12 cellular contexts compared by ENCODE assay signal in genomic region chr12:112473056-112473455, GRCh38. TPM values are rescaled to one million over a fixed set of nuclear protein-coding genes. Genes with fewer than 3 reads are reported as not detected.
DNase-seq lines count a peak whose midpoint lies in the region; ATAC-seq, FAIRE-seq and TF ChIP-seq lines count a peak whose summit lies in the region.
"Had no signal": no experiment of that assay in that cellular context is flagged by ENCODE, and none has a peak within 500 bp of the region (broad histone marks: within the 10 kb centered on the region; RNA-seq: fewer than 3 reads in every experiment).

No MANE protein-coding gene starts in this region.

- H3K27me3 ChIP-seq in GM06990 (replicated peaks; ENCODE audit: control insufficient read depth, insufficient read depth, low read length) (no peaks in the 10 kb centered on the region), astrocyte (ENCODE audit: insufficient read depth, low read length) (no peaks in the 10 kb centered on the region), gastrocnemius medialis (no peaks in the 10 kb centered on the region)
- H3K27me3 ChIP-seq: ovary had no signal

- H3K9me3 ChIP-seq in astrocyte (ENCODE audit: insufficient read depth, low read depth, low read length) (no peaks in the 10 kb centered on the region), gastrocnemius medialis (no peaks in the 10 kb centered on the region)
- H3K9me3 ChIP-seq: ovary had no signal

- no peak overlapping the region for H2AFZ ChIP-seq in astrocyte (ENCODE audit: low read depth, low read length)

- H3K4me2 ChIP-seq in astrocyte (ENCODE audit: low read length), result no peak overlapping the region

- intact Hi-C loops in gastrocnemius medialis (cut with DNase I; ENCODE audit: low total_unique reads), result no loop called here

- H3K27me3 Mint-ChIP-seq in astrocyte (ENCODE audit: low read depth, unreplicated experiment), result no peaks in the 10 kb centered on the region

- H3K4me3 ChIP-seq in GM06990 (replicated peaks; ENCODE audit: low read depth, low read length), result no peak overlapping the region
- H3K4me3 ChIP-seq in astrocyte (ENCODE audit: insufficient read depth, low read depth, low read length), result no peak overlapping the region
- H3K4me3 ChIP-seq in gastrocnemius medialis, result no peak overlapping the region
- H3K4me3 ChIP-seq: ovary had no signal

- DNase-seq in GM06990 (ENCODE audit: extremely low read depth, insufficient read length), result no peak
- DNase-seq in KBM-7, result peak; percentile 14
- DNase-seq in astrocyte (ENCODE audit: low read depth), result no peak
- DNase-seq in lung microvascular endothelial cell (ENCODE audit: low read depth in 2 of 2), result peak; percentile 11 to 21
- no peak for DNase-seq in stimulated activated CD4-positive, alpha-beta T cell treated with anti-CD3 and anti-CD28 coated beads, Interleukin-4, amount 100 ng/mL, for 4 hours
- no peak for DNase-seq in NCI-H1092 treated with DMSO at 0.1 percent for 48 hours (lab: John Stamatoyannopoulos, UW)
- no peak for DNase-seq in gastrocnemius medialis
- DNase-seq: activated naive CD4-positive, alpha-beta T cell treated with Interleukin-2 at 50 U/mL for 16 hours; NCI-H748 treated with DMSO at 0.1 percent for 48 hours; ovary had no signal

- no peak overlapping the region for H3K9ac ChIP-seq in astrocyte (ENCODE audit: low read length)

- H3K9me3 Mint-ChIP-seq in astrocyte (ENCODE audit: unreplicated experiment), result no peaks in the 10 kb centered on the region

- H3K27ac Mint-ChIP-seq in astrocyte (ENCODE audit: unreplicated experiment), result peak overlapping the region; percentile 72

- H3K27ac ChIP-seq in astrocyte (ENCODE audit: low read depth, low read length) (no peak overlapping the region), gastrocnemius medialis (peak overlapping the region in 1 of 4 donors; percentile 27)
- H3K27ac ChIP-seq: ovary had no signal

- ATAC-seq in GM18861 (IDR thresholded peaks at IDR 0.05; ENCODE audit: unreplicated experiment), result no peak
- no peak for ATAC-seq in gastrocnemius medialis

- no peak for FAIRE-seq in astrocyte (lab: Jason Lieb, UNC)
- FAIRE-seq: endometrium had no signal

- in situ Hi-C loops in KBM-7 (cut with MboI; ENCODE audit: low pct_unique_long_range_greater_than_20kb, low sequenced_read_pairs), result no loop called here
- in situ Hi-C loops in gastrocnemius medialis (cut with MboI; ENCODE audit: low sequenced_read_pairs in 4 of 4), result no loop called here

- H3K36me3 ChIP-seq in GM06990 (ENCODE audit: control insufficient read depth, insufficient read depth, low read length) (peaks cover 13% of the 10 kb centered on the region), astrocyte (ENCODE audit: insufficient read depth, low read length) (peaks cover 23% of the 10 kb centered on the region), gastrocnemius medialis (peaks cover 0 to 65% of the 10 kb centered on the region in 2 donors)
- H3K36me3 ChIP-seq: ovary had no signal

- no peak for TF ChIP-seq POLR2A in gastrocnemius medialis (IDR thresholded peaks at IDR 0.05)

- H3K36me3 Mint-ChIP-seq in astrocyte (ENCODE audit: low read depth, unreplicated experiment), result peaks cover 11% of the 10 kb centered on the region

- H3K4me3 Mint-ChIP-seq in astrocyte (ENCODE audit: unreplicated experiment), result no peak overlapping the region

- TF ChIP-seq CTCF in GM06990 (IDR thresholded peaks at IDR 0.05; ENCODE audit: insufficient read depth, low read length, poor library complexity, severe bottlenecking) (peak; percentile 32), astrocyte (IDR thresholded peaks at IDR 0.05; ENCODE audit: insufficient read depth, low read depth, low read length) (peak; percentile 17), gastrocnemius medialis (IDR thresholded peaks at IDR 0.05 in 4 of 5, conservative IDR thresholded peaks at IDR 0.05 in 1 of 5) (no peak)

- peaks cover 21% of the 10 kb centered on the region for H4K20me1 ChIP-seq in astrocyte (ENCODE audit: insufficient read depth, low read length)

- H3K79me2 ChIP-seq in astrocyte (ENCODE audit: insufficient read depth, low read length), result no peaks in the 10 kb centered on the region

- H3K4me1 Mint-ChIP-seq in astrocyte (ENCODE audit: low read depth, unreplicated experiment), result no peaks in the 10 kb centered on the region

- H3K4me1 ChIP-seq in astrocyte (ENCODE audit: insufficient read depth, low read length) (no peaks in the 10 kb centered on the region), gastrocnemius medialis (peaks cover 0 to 8% of the 10 kb centered on the region in 2 donors)

RNA-seq across cellular contexts. Expression of gene PTPN11, which starts 54.3 kb away (rescaled TPM):
- 128 and 143 TPM in 2 replicates for total RNA-seq in astrocyte
- total RNA-seq in lung microvascular endothelial cell, result 46.2 and 60.3 TPM in 2 replicates
- 100 to 1,000 TPM; 112 to 235 (median 163) TPM for total RNA-seq in gastrocnemius medialis

Comparison
In these comparisons a context has a peak if more than half of its experiments do, and no peak if none do; other contexts are left out.
1. DNase-seq: peak in KBM-7 (single experiment) and lung microvascular endothelial cell (2 of 2); none in GM06990 (single experiment), astrocyte (single experiment), stimulated activated CD4-positive, alpha-beta T cell treated with anti-CD3 and anti-CD28 coated beads, Interleukin-4, amount 100 ng/mL, for 4 hours (0 of 2), NCI-H1092 treated with DMSO at 0.1 percent for 48 hours (single experiment) and gastrocnemius medialis (0 of 2).
2. CTCF ChIP-seq: peak in GM06990 (single experiment) and astrocyte (single experiment); none in gastrocnemius medialis (0 of 5).